Comparison of ENCODE assay signal across 10 cellular contexts in the genomic region with DNA sequence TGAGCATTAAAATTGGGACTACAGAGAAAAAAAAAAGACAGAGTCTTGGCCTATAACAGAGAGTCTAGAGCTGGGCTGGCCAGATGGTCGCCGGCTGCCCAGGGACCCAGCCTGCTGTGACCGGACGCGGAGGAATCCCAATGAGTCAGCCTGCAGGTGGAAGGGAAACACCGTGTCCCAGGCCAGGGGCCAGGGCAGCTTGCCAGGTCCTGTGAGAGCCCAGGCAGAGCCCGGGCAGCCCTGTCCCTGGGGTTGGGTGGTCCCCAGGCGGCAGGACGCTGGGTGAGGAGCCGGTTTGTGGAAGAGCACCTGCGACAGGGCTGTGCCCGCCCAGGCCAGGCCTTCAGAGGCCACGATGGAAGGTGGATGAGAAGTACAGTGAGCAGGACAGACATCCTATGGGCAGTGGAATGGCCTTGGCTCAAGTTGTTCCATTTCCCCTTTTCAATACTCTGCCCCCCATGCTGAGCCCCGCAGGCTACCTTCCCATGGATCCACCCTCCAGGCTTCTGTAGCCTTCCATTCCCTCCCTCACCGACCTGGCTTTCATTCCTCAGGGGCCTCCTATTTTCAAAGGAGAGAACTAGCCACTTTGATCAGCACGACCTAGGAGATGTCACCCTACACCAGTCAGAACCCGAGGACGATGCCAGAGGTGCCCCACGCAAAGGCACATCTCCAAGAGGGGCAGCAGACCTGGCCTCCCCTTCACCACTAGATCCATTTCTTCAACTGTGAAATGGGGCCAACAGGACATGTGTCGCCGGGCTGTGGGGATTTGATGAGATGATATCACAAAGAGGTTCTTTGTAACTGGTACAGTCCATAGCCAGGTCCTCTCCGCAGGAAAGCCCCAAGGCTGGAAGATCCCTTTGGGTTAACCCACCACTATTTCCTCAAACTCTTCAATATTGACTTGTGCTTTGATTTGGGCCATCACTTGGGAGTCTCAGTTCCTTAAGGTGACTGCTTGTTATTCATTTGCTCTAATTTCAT.
DNase-seq lines count a peak whose midpoint lies in the region; ATAC-seq, FAIRE-seq and TF ChIP-seq lines count a peak whose summit lies in the region.
"Had no signal": no experiment of that assay in that cellular context is flagged by ENCODE, and none has a peak within 500 bp of the region (broad histone marks: within the 10 kb centered on the region; RNA-seq: fewer than 3 reads in every experiment).

No MANE protein-coding gene starts in this region.

- H3K4me1 ChIP-seq in A549 (peaks cover 13% of the 10 kb centered on the region; the same call in 2 of the 3 replicates), mucosa of descending colon (ENCODE audit: low read depth) (peaks cover 5% of the 10 kb centered on the region)

- H3K36me3 ChIP-seq in H7 (replicated peaks; ENCODE audit: control insufficient read depth, insufficient read depth, low read length), result no peaks in the 10 kb centered on the region
- no peaks in the 10 kb centered on the region for H3K36me3 ChIP-seq in mucosa of descending colon (ENCODE audit: low read depth)

- intact Hi-C loops in mucosa of descending colon (cut with DNase I, micrococcal nuclease), result no loop called here

- 80% methylated on average over 22 of the region's 22 CpGs for WGBS in A549 (ENCODE audit: missing lambda C conversion rate)

- no peak for TF ChIP-seq EP300 in A549 (IDR thresholded peaks at IDR 0.05)

- no peak for TF ChIP-seq POLR2A in A549 (IDR thresholded peaks at IDR 0.05; ENCODE audit: low read length)

- ATAC-seq in A549 (peak; percentile 25 to 32; a peak in 3 of 6 replicates), mucosa of descending colon (peak; percentile 27), GM18519 (IDR thresholded peaks at IDR 0.05; ENCODE audit: low FRiP score, unreplicated experiment) (no peak)

- no peak overlapping the region for H3K4me3 ChIP-seq in A549
- no peak overlapping the region for H3K4me3 ChIP-seq in H7 (ENCODE audit: insufficient read depth, low read depth, low read length)
- no peak overlapping the region for H3K4me3 ChIP-seq in mucosa of descending colon

- DNase-seq in A549 (ENCODE audit: low read depth in 1 of 2, low spot score in 1 of 2) (peak in 1 of 2 experiments; percentile 30), H7 (peak; percentile 57), cerebellar cortex (ENCODE audit: low spot score) (peak; percentile 87), mucosa of descending colon (no peak), AG08395 (ENCODE audit: low spot score) (no peak), hepatic stellate cell (ENCODE audit: low spot score) (no peak), iPS-NIHi7 (ENCODE audit: extremely low spot score) (no peak)
- DNase-seq: NCI-H1048 had no signal

- FAIRE-seq in A549 (lab: Jason Lieb, UNC), result no peak
- FAIRE-seq: colon had no signal

- TF ChIP-seq RAD21 in A549 (conservative IDR thresholded peaks at IDR 0.05 in 1 of 2, IDR thresholded peaks at IDR 0.05 in 1 of 2), result no peak

- peaks cover 17% of the 10 kb centered on the region for H3K9me3 ChIP-seq in A549
- H3K9me3 ChIP-seq in mucosa of descending colon, result peaks cover 8% of the 10 kb centered on the region

- CTCF ChIA-PET in A549 (lab: Yijun Ruan, JAX), result interaction anchor here (0.6 to 2.1 kb wide), 4 partner anchors 14 to 191 kb away, joined by 4 to 6 read pairs (median 5); no protein-coding TSS in a partner anchor

- TF ChIP-seq CTCF in A549 (IDR thresholded peaks at IDR 0.05), result no peak
- no peak for TF ChIP-seq CTCF in mucosa of descending colon (IDR thresholded peaks at IDR 0.05)

- POLR2A ChIA-PET in A549 (lab: Yijun Ruan, JAX), result interaction anchor here (0.6 kb wide), 1 partner anchor 127 kb away, joined by 3 read pairs; no protein-coding TSS in a partner anchor

- peak overlapping the region; percentile 39 to 69; a peak in 4 of 6 replicates for H3K27ac ChIP-seq in A549

- H3K4me2 ChIP-seq in A549, result peak overlapping the region; percentile 22; the same call in 1 of the 3 replicates

- no peaks in the 10 kb centered on the region for H3K27me3 ChIP-seq in H7 (ENCODE audit: control insufficient read depth, insufficient read depth, low read length)

TF ChIP-seq in A549, 52 proteins besides CTCF, POLR2A, EP300 and RAD21:
- TF ChIP-seq ESRRA (IDR thresholded peaks at IDR 0.05; ENCODE audit: borderline replicate concordance, low read length) (no peak), TP53 (CRISPR knock-in tag; IDR thresholded peaks at IDR 0.05) (no peak), POLR2AphosphoS2 (conservative IDR thresholded peaks at IDR 0.05; ENCODE audit: low read length) (no peak), MAFK (IDR thresholded peaks at IDR 0.05; ENCODE audit: partially characterized antibody) (no peak), RARB (CRISPR knock-in tag; IDR thresholded peaks at IDR 0.05) (no peak), SMC3 (IDR thresholded peaks at IDR 0.05) (no peak), CHD4 (IDR thresholded peaks at IDR 0.05; ENCODE audit: borderline replicate concordance) (no peak), FOSB (CRISPR knock-in tag; IDR thresholded peaks at IDR 0.05) (no peak), EHMT2 (IDR thresholded peaks at IDR 0.05; ENCODE audit: low read depth) (no peak)
- TF ChIP-seq, protein P1, sequence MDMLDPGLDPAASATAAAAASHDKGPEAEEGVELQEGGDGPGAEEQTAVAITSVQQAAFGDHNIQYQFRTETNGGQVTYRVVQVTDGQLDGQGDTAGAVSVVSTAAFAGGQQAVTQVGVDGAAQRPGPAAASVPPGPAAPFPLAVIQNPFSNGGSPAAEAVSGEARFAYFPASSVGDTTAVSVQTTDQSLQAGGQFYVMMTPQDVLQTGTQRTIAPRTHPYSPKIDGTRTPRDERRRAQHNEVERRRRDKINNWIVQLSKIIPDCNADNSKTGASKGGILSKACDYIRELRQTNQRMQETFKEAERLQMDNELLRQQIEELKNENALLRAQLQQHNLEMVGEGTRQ (IDR thresholded peaks at IDR 0.05), result no peak
- TF ChIP-seq, protein P2, sequence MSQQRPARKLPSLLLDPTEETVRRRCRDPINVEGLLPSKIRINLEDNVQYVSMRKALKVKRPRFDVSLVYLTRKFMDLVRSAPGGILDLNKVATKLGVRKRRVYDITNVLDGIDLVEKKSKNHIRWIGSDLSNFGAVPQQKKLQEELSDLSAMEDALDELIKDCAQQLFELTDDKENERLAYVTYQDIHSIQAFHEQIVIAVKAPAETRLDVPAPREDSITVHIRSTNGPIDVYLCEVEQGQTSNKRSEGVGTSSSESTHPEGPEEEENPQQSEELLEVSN (IDR thresholded peaks at IDR 0.05; ENCODE audit: borderline replicate concordance, low read depth), result no peak

Comparison
In these comparisons a context has a peak if more than half of its experiments do, and no peak if none do; other contexts are left out.
1. DNase-seq: peak in H7 (single experiment) and cerebellar cortex (single experiment); none in mucosa of descending colon (0 of 3), AG08395 (single experiment), hepatic stellate cell (single experiment) and iPS-NIHi7 (single experiment).